ENCODE assay signal across 9 cellular contexts in the genomic region with DNA sequence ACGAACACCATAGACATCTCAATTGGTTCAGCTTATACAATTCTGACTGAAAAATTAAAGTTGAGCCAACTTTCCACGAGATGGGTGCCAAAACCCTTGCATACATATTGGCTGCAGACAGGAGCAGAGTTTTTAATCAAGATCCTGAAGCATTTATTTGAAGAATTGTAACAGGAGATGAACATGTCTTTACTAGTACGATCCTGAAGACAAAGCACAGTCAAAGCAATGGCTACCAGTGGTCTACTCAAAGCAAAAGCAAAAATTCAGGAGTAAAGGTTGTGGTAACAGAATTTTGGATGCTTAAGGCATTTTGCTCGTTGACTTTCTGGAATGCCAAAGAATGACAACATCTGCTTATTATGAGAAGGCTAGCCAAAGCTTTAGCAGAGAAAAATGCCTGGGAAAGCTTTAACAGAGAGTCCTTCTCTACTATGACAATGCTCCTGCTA. TPM values are rescaled to one million over a fixed set of nuclear protein-coding genes. Genes with fewer than 3 reads are reported as not detected.
A peak's percentile ranks its signal among the peaks of the same experiment; 100 is the strongest.
DNase-seq lines count a peak whose midpoint lies in the region; ATAC-seq, FAIRE-seq and TF ChIP-seq lines count a peak whose summit lies in the region.
"Had no signal": no experiment of that assay in that cellular context is flagged by ENCODE, and none has a peak within 500 bp of the region (broad histone marks: within the 10 kb centered on the region; RNA-seq: fewer than 3 reads in every experiment).

No MANE protein-coding gene starts in this region.

- intact Hi-C loops in right cardiac atrium (cut with DNase I) = no loop called here

- ATAC-seq in right cardiac atrium (peak; percentile 59 to 63), GM18870 (IDR thresholded peaks at IDR 0.05; ENCODE audit: unreplicated experiment) (no peak)

- H3K4me3 ChIP-seq in bronchial epithelial cell (ENCODE audit: low read depth, low read length) (no peak overlapping the region), right cardiac atrium (ENCODE audit: low read length) (no peak overlapping the region), skeletal muscle tissue (ENCODE audit: low read length in 3 of 3) (peak overlapping the region in 2 of 3 donors; percentile 8 to 45)

- H3K27me3 ChIP-seq in bronchial epithelial cell (ENCODE audit: control insufficient read depth, insufficient read depth, low read length) (no peaks in the 10 kb centered on the region), right cardiac atrium (ENCODE audit: control insufficient read depth, insufficient read depth) (no peaks in the 10 kb centered on the region), skeletal muscle tissue (ENCODE audit: control insufficient read depth in 3 of 3, insufficient read depth in 3 of 3, low read length in 3 of 3) (no peaks in the 10 kb centered on the region)

- H3K9me3 ChIP-seq in right cardiac atrium (ENCODE audit: control insufficient read depth, low read length) (no peaks in the 10 kb centered on the region), skeletal muscle tissue (ENCODE audit: control insufficient read depth in 3 of 3, low read length in 3 of 3) (no peaks in the 10 kb centered on the region)

- peak; percentile 64 for DNase-seq in GM04504 (ENCODE audit: low read depth)
- DNase-seq in bronchial epithelial cell (ENCODE audit: low read depth) = peak; percentile 25
- DNase-seq in right cardiac atrium = no peak
- no peak for DNase-seq in NCI-H2171 (lab: John Stamatoyannopoulos, UW)
- DNase-seq in retina = no peak
- DNase-seq in effector CD4-positive, alpha-beta T cell = no peak
- DNase-seq: H7 had no signal

- TF ChIP-seq CTCF in bronchial epithelial cell (IDR thresholded peaks at IDR 0.05; ENCODE audit: insufficient read depth, low read length, severe bottlenecking) = no peak

- H3K4me1 ChIP-seq in right cardiac atrium (ENCODE audit: control insufficient read depth, insufficient read depth, low read length) (peaks cover 9% of the 10 kb centered on the region), skeletal muscle tissue (ENCODE audit: control insufficient read depth in 3 of 3, insufficient read depth in 3 of 3, low read length in 3 of 3) (peaks cover 13 to 26% (median 21%) of the 10 kb centered on the region in 3 donors)

- no peak overlapping the region for H3K9ac ChIP-seq in skeletal muscle tissue (ENCODE audit: low read depth in 1 of 3, low read length in 3 of 3)

- WGBS in right cardiac atrium = 15% methylated on average over 4 of the region's 4 CpGs

- no peak for FAIRE-seq in bronchial epithelial cell (lab: Jason Lieb, UNC)

- H3K27ac ChIP-seq in right cardiac atrium (ENCODE audit: low read length) (no peak overlapping the region), skeletal muscle tissue (ENCODE audit: low read depth, low read length) (no peak overlapping the region)

- H3K36me3 ChIP-seq in bronchial epithelial cell (ENCODE audit: control insufficient read depth, insufficient read depth, low read length) = no peaks in the 10 kb centered on the region
- H3K36me3 ChIP-seq in skeletal muscle tissue (ENCODE audit: control insufficient read depth in 3 of 3, insufficient read depth in 3 of 3, low read length in 3 of 3) = no peaks in the 10 kb centered on the region

RNA-seq across cellular contexts. Expression of gene ZDHHC17, which starts 20.7 kb away (rescaled TPM):
- total RNA-seq in bronchial epithelial cell = 26.1 and 30.7 TPM in 2 replicates
- 10 to 100 TPM; 22.1 to 30.4 (median 24.4) TPM for total RNA-seq in right cardiac atrium
- polyA plus RNA-seq in right cardiac atrium = 11.7 TPM
- 123 TPM for total RNA-seq in skeletal muscle tissue

Comparison
In these comparisons a context has a peak if more than half of its experiments do, and no peak if none do; other contexts are left out.
1. DNase-seq: peak in GM04504 (single experiment) and bronchial epithelial cell (single experiment); none in right cardiac atrium (0 of 3), NCI-H2171 (single experiment), retina (single experiment) and effector CD4-positive, alpha-beta T cell (single experiment).
2. H3K4me3 ChIP-seq: peak in skeletal muscle tissue (2 of 3); none in bronchial epithelial cell (single experiment) and right cardiac atrium (single experiment).